19 cellular contexts compared by ENCODE assay signal in genomic region chr5:125045647-125046046, GRCh38.
"Had no signal": no experiment of that assay in that cellular context is flagged by ENCODE, and none has a peak within 500 bp of the region (broad histone marks: within the 10 kb centered on the region; RNA-seq: fewer than 3 reads in every experiment).

No MANE protein-coding gene starts in this region.

- H3K4me3 ChIP-seq: breast epithelium, dorsolateral prefrontal cortex, tibial artery had no signal

- H3K4me1 ChIP-seq: breast epithelium had no signal

- H3K36me3 ChIP-seq: breast epithelium, tibial artery had no signal

- FAIRE-seq: urothelium cell line had no signal

- H3K27ac ChIP-seq: dorsolateral prefrontal cortex, tibial artery had no signal

- H3K27me3 ChIP-seq: breast epithelium, dorsolateral prefrontal cortex, tibial artery had no signal

- H3K9me3 ChIP-seq: breast epithelium, tibial artery had no signal

- DNase-seq: activated CD4-positive, alpha-beta T cell treated with anti-CD3 and anti-CD28 coated beads for 1 hour; activated CD4-positive, alpha-beta T cell treated with anti-CD3 and anti-CD28 coated beads, Interleukin-2, amount 50 U/mL, for 4 hours; activated naive CD4-positive, alpha-beta T cell treated with Interleukin-2 at 50 U/mL for 16 hours; activated naive CD8-positive, alpha-beta T cell treated with anti-CD3 and anti-CD28 coated beads, Interleukin-2, amount 50 U/mL, for 24 hours; aorta; dorsolateral prefrontal cortex; endodermal cell; hypothalamus; kidney glomerular epithelial cell; nucleus accumbens; posterior cingulate gyrus; stimulated activated CD4-positive, alpha-beta T cell treated with anti-CD3 and anti-CD28 coated beads, Interleukin-15, amount 100 ng/mL, for 24 hours; stimulated activated CD4-positive, alpha-beta T cell treated with anti-CD3 and anti-CD28 coated beads, Interleukin-4, amount 100 ng/mL, for 1 hour; stimulated activated naive CD4-positive, alpha-beta T cell; tibial artery had no signal

- ATAC-seq: activated naive CD8-positive, alpha-beta T cell treated with anti-CD3 and anti-CD28 coated beads, Interleukin-2, amount 50 U/mL, for 24 hours; activated T-helper 17 cell treated with anti-CD3 and anti-CD28 coated beads, Interleukin-2, amount 50 U/mL, for 72 hours; natural killer cell treated with Interleukin-12 subunit alpha and Interleukin-12 subunit beta and Interleukin-15 and Interleukin-18, amount 100 ng/mL, for 72 hours had no signal
